In the genomic region with DNA sequence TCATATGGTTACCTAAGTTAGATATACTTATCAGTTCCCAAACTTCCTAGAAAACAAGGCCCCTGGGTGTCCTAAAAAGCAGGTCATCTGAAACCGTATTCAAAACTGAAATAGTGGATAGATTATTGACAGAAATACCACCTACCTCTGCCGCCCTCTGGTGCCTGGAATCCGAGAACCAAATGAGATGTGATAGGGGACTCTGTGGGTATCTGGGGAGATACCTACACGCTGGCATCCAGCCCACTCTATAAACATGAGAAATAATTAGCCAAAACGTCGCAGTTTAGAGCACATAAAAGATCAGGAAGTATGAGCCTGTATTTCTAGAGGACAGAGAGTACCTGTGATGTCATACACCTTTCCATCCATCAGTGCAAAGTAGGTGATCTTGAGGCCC, we compare ENCODE assay signal across 12 cellular contexts. TPM values are rescaled to one million over a fixed set of nuclear protein-coding genes. Genes with fewer than 3 reads are reported as not detected.
DNase-seq lines count a peak whose midpoint lies in the region; ATAC-seq and TF ChIP-seq lines count a peak whose summit lies in the region.
"Had no signal": no experiment of that assay in that cellular context is flagged by ENCODE, and none has a peak within 500 bp of the region (broad histone marks: within the 10 kb centered on the region; RNA-seq: fewer than 3 reads in every experiment).

No MANE protein-coding gene starts in this region.

- no peaks in the 10 kb centered on the region for H3K36me3 ChIP-seq in breast epithelium
- peaks cover 76% of the 10 kb centered on the region for H3K36me3 ChIP-seq in OCI-LY7 (ENCODE audit: insufficient read depth, low read length)
- peaks cover 4% of the 10 kb centered on the region for H3K36me3 ChIP-seq in endocrine pancreas (ENCODE audit: control insufficient read depth, insufficient read depth, low read length)

- peak; percentile 18 for DNase-seq in MCF 10A (ENCODE audit: unreplicated experiment)
- DNase-seq in breast epithelium (ENCODE audit: low spot score in 2 of 2): no peak
- no peak for DNase-seq in OCI-LY7 (ENCODE audit: low spot score)
- no peak for DNase-seq in retinal pigment epithelial cell (ENCODE audit: low read depth)
- DNase-seq in stimulated activated naive CD4-positive, alpha-beta T cell (lab: John Stamatoyannopoulos, UW): no peak
- DNase-seq in middle frontal gyrus (ENCODE audit: extremely low spot score, low spot score): no peak
- DNase-seq: activated CD4-positive, alpha-beta T cell treated with anti-CD3 and anti-CD28 coated beads, Interleukin-2, amount 50 U/mL, for 4 hours; DMS153; effector CD8-positive, alpha-beta T cell; thyroid gland had no signal

- peak overlapping the region; percentile 19 for H3K9ac ChIP-seq in endocrine pancreas (ENCODE audit: control insufficient read depth, insufficient read depth, low read length)

- no peak for TF ChIP-seq POLR2A in breast epithelium (IDR thresholded peaks at IDR 0.05)

- H3K27me3 ChIP-seq in breast epithelium (no peaks in the 10 kb centered on the region), endocrine pancreas (ENCODE audit: control insufficient read depth, insufficient read depth, low read length) (no peaks in the 10 kb centered on the region)
- H3K27me3 ChIP-seq: thyroid gland had no signal

- TF ChIP-seq CTCF in MCF 10A (IDR thresholded peaks at IDR 0.05; ENCODE audit: unreplicated experiment) (peak; percentile 23), breast epithelium (IDR thresholded peaks at IDR 0.05) (no peak), OCI-LY7 (conservative IDR thresholded peaks at IDR 0.05; ENCODE audit: low read length) (peak; percentile 67), retinal pigment epithelial cell (conservative IDR thresholded peaks at IDR 0.05; ENCODE audit: low read depth, low read length) (peak; percentile 44)

- POLR2A ChIA-PET in MCF 10A (lab: Yijun Ruan, JAX): interaction anchor here (8.3 kb wide), 1 partner anchor 107 kb away, joined by 207 read pairs; a partner anchor contains a TSS
- POLR2A ChIA-PET in OCI-LY7 (lab: Charles Lee): interaction anchor here (0.9 to 1.0 kb wide), 2 partner anchors 75 to 151 kb away, joined by 3 to 4 read pairs; a partner anchor contains a TSS

- H3K4me1 ChIP-seq in breast epithelium (peaks cover 0 to 2% of the 10 kb centered on the region in 2 donors), OCI-LY7 (ENCODE audit: insufficient read depth, low read length, poor library complexity, severe bottlenecking) (peaks cover 35% of the 10 kb centered on the region), endocrine pancreas (ENCODE audit: control insufficient read depth, insufficient read depth, low read length) (peaks cover 9% of the 10 kb centered on the region)

- H4K20me1 ChIP-seq in OCI-LY7 (ENCODE audit: insufficient read depth, low read length): peaks cover 7% of the 10 kb centered on the region; the same call in 1 of the 2 replicates

- H2AFZ ChIP-seq in OCI-LY7 (ENCODE audit: low read length): no peak overlapping the region

- no peak for ATAC-seq in GM21381 (IDR thresholded peaks at IDR 0.05; ENCODE audit: unreplicated experiment)

- peaks cover 51% of the 10 kb centered on the region for H3K79me2 ChIP-seq in OCI-LY7 (ENCODE audit: insufficient read depth, low read depth, low read length)

- H3K4me3 ChIP-seq in breast epithelium: no peak overlapping the region
- H3K4me3 ChIP-seq in OCI-LY7 (ENCODE audit: low read depth, low read length, poor library complexity, severe bottlenecking): no peak overlapping the region
- no peak overlapping the region for H3K4me3 ChIP-seq in endocrine pancreas (ENCODE audit: control insufficient read depth, insufficient read depth, low read length)
- no peak overlapping the region for H3K4me3 ChIP-seq in retinal pigment epithelial cell (ENCODE audit: low read length)
- H3K4me3 ChIP-seq: thyroid gland had no signal

- CTCF ChIA-PET in MCF 10A (lab: Yijun Ruan, JAX): interaction anchor here (0.6 to 1.3 kb wide), 3 partner anchors 27 to 127 kb away, joined by 3 to 4 read pairs (median 3); no protein-coding TSS in a partner anchor
- CTCF ChIA-PET in OCI-LY7 (lab: Charles Lee; ENCODE audit: unreplicated experiment): no interaction called here

- H3K27ac Mint-ChIP-seq in MCF 10A (ENCODE audit: low read depth, unreplicated experiment): no peak overlapping the region

- no peaks in the 10 kb centered on the region for H3K9me3 Mint-ChIP-seq in MCF 10A (ENCODE audit: unreplicated experiment)

- intact Hi-C loops in MCF 10A (cut with micrococcal nuclease) (no loop called here), breast epithelium (cut with DNase I; ENCODE audit: low total_unique reads) (no loop called here), OCI-LY7 (cut with micrococcal nuclease; ENCODE audit: unreplicated experiment) (no loop called here)

- BruUV-seq in MCF 10A (replicated peaks; lab: Mats Ljungman, UMichigan) (no TSS peak), OCI-LY7 (replicated peaks; lab: Mats Ljungman, UMichigan) (no TSS peak)

- H3K27ac ChIP-seq in breast epithelium: no peak overlapping the region
- H3K27ac ChIP-seq in OCI-LY7 (ENCODE audit: low read depth, low read length, poor library complexity, severe bottlenecking): no peak overlapping the region
- H3K27ac ChIP-seq: thyroid gland had no signal

- H3K36me3 Mint-ChIP-seq in MCF 10A (ENCODE audit: insufficient read depth, unreplicated experiment): peaks cover 50% of the 10 kb centered on the region

- no peaks in the 10 kb centered on the region for H3K9me2 ChIP-seq in OCI-LY7 (ENCODE audit: insufficient read depth, low read length)

- no peak overlapping the region for H3K4me3 Mint-ChIP-seq in MCF 10A (ENCODE audit: unreplicated experiment)

- H3K4me1 Mint-ChIP-seq in MCF 10A (ENCODE audit: insufficient read depth, unreplicated experiment): peaks cover 21% of the 10 kb centered on the region

- no peaks in the 10 kb centered on the region for H3K27me3 Mint-ChIP-seq in MCF 10A (ENCODE audit: insufficient read depth, unreplicated experiment)

- H3K9me3 ChIP-seq in breast epithelium (no peaks in the 10 kb centered on the region), OCI-LY7 (ENCODE audit: low read length) (no peaks in the 10 kb centered on the region), endocrine pancreas (ENCODE audit: control insufficient read depth, low read length) (no peaks in the 10 kb centered on the region)
- H3K9me3 ChIP-seq: thyroid gland had no signal

- no peak overlapping the region for H3K4me2 ChIP-seq in OCI-LY7 (ENCODE audit: low read length)

RNA-seq across cellular contexts. Expression of a gene that starts 4.4 kb away (rescaled TPM):
- total RNA-seq in MCF 10A (2022): 54.6 and 55.9 TPM in 2 replicates
- total RNA-seq in breast epithelium: 10 to 100 TPM; 13.1 to 28.5 (median 21.0) TPM
- 13.4 and 20.0 TPM in 2 replicates for total RNA-seq in OCI-LY7 (2014; rRNA removed; shearing (Covaris generic))
- total RNA-seq in OCI-LY7 (2022): 22.9 and 27.1 TPM in 2 replicates

RNA-seq across cellular contexts. Expression of a gene that starts 4.7 kb away (rescaled TPM):
- total RNA-seq in MCF 10A (2022) (39.2 and 61.1 TPM in 2 replicates), breast epithelium (10 to 100 TPM; 54.7 to 64.3 (median 55.3) TPM), OCI-LY7 (2022) (85.5 and 92.0 TPM in 2 replicates)
- total RNA-seq in OCI-LY7 (2014; rRNA removed; shearing (Covaris generic)): 86.1 and 161 TPM in 2 replicates

RNA-seq across cellular contexts. Expression of a gene that starts 7.2 kb away (rescaled TPM):
- 27.3 and 29.9 TPM in 2 replicates for total RNA-seq in MCF 10A (2022)
- total RNA-seq in breast epithelium: 10 to 100 TPM; 31.0 to 46.2 (median 36.1) TPM
- 50.8 and 60.9 TPM in 2 replicates for total RNA-seq in OCI-LY7 (2014; rRNA removed; shearing (Covaris generic))
- total RNA-seq in OCI-LY7 (2022): 52.3 and 59.3 TPM in 2 replicates

RNA-seq across cellular contexts. Expression of a gene that starts 20.5 kb away (rescaled TPM):
- total RNA-seq in MCF 10A (2022) (3.3 and 3.7 TPM in 2 replicates), breast epithelium (10 to 100 TPM; 21.9 to 50.6 (median 47.9) TPM), OCI-LY7 (2022) (not detected in 2 replicates)
- total RNA-seq in OCI-LY7 (2014; rRNA removed; shearing (Covaris generic)): not detected in 2 replicates

Comparison
In these comparisons a context has a peak if more than half of its experiments do, and no peak if none do; other contexts are left out.
1. CTCF ChIP-seq: peak in MCF 10A (single experiment), OCI-LY7 (single experiment) and retinal pigment epithelial cell (single experiment); none in breast epithelium (0 of 3).